8 cellular contexts compared by ENCODE assay signal in the genomic region with DNA sequence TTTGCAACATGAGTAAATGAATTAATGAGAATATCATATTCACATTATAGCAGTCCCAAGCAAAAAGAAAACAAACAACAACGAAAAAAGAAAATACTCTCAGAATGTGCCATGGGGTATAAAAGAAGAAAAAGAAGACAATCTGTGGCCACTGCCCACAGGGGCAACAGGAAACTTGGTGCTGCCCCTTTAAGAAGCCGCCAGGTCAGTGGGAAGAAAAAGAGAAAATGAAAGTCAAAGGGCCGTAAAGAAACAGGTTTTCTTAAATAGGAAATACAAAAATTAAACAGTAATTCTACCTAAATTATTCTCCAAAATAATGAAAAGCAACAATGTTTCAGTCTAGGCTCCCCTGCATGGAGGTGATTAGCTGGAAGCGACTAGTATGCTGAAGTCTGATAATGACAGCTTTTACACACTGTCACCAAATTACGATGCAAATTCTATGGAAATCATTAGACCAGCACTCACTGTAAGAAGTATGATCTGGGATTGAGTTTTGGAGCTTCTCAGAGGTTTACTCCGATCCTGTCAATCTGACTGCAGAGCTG. TPM values are rescaled to one million over a fixed set of nuclear protein-coding genes. Genes with fewer than 3 reads are reported as not detected.
A peak's percentile ranks its signal among the peaks of the same experiment; 100 is the strongest.
DNase-seq lines count a peak whose midpoint lies in the region; ATAC-seq and TF ChIP-seq lines count a peak whose summit lies in the region.

No MANE protein-coding gene starts in this region.

- H3K4me3 ChIP-seq in mucosa of rectum (ENCODE audit: low read length in 2 of 2): peak overlapping the region; percentile 61 to 85

- peak overlapping the region; percentile 89 for H3K27ac Mint-ChIP-seq in activated naive CD8-positive, alpha-beta T cell treated with anti-CD3 and anti-CD28 coated beads, Interleukin-2, amount 10 ng/mL, durations not matched to agents 7 days and 5 days

- peak; percentile 41 for TF ChIP-seq POLR2A in GM18505 (IDR thresholded peaks at IDR 0.05; ENCODE audit: borderline replicate concordance, extremely low read depth, insufficient read depth, insufficient read length)

- no peaks in the 10 kb centered on the region for H3K27me3 Mint-ChIP-seq in activated naive CD8-positive, alpha-beta T cell treated with anti-CD3 and anti-CD28 coated beads, Interleukin-2, amount 10 ng/mL, durations not matched to agents 7 days and 5 days

- H3K9me3 Mint-ChIP-seq in activated naive CD8-positive, alpha-beta T cell treated with anti-CD3 and anti-CD28 coated beads, Interleukin-2, amount 10 ng/mL, durations not matched to agents 7 days and 5 days: no peaks in the 10 kb centered on the region

- H3K27ac ChIP-seq in mucosa of rectum (ENCODE audit: low read depth in 2 of 2, low read length in 2 of 2): peak overlapping the region; percentile 2 to 59

- peak overlapping the region; percentile 39 to 73 for H3K9ac ChIP-seq in mucosa of rectum (ENCODE audit: low read depth in 1 of 2, low read length in 2 of 2)

- H3K4me1 ChIP-seq in mucosa of rectum (ENCODE audit: control insufficient read depth in 2 of 2, insufficient read depth in 2 of 2, low read length in 2 of 2): peaks cover 5 to 23% of the 10 kb centered on the region in 2 donors

- POLR2A ChIA-PET in activated naive CD8-positive, alpha-beta T cell treated with anti-CD3 and anti-CD28 coated beads, Interleukin-2, amount 10 ng/mL, durations not matched to agents 7 days and 5 days (lab: Charles Lee): interaction anchor here (0.7 kb wide), 1 partner anchor 52 kb away, joined by 3 read pairs; no protein-coding TSS in a partner anchor

- peak overlapping the region; percentile 87 for H3K4me3 Mint-ChIP-seq in activated naive CD8-positive, alpha-beta T cell treated with anti-CD3 and anti-CD28 coated beads, Interleukin-2, amount 10 ng/mL, durations not matched to agents 7 days and 5 days

- H3K4me1 Mint-ChIP-seq in activated naive CD8-positive, alpha-beta T cell treated with anti-CD3 and anti-CD28 coated beads, Interleukin-2, amount 10 ng/mL, durations not matched to agents 7 days and 5 days: peaks cover 16% of the 10 kb centered on the region

- H3K36me3 Mint-ChIP-seq in activated naive CD8-positive, alpha-beta T cell treated with anti-CD3 and anti-CD28 coated beads, Interleukin-2, amount 10 ng/mL, durations not matched to agents 7 days and 5 days: peaks cover 2% of the 10 kb centered on the region

- DNase-seq in activated naive CD8-positive, alpha-beta T cell treated with anti-CD3 and anti-CD28 coated beads, Interleukin-2, amount 10 ng/mL, durations not matched to agents 7 days and 5 days: no peak
- DNase-seq in dedifferentiated amniotic fluid mesenchymal stem cell (ENCODE audit: extremely low spot score): no peak
- DNase-seq in glomerular visceral epithelial cell (ENCODE audit: extremely low spot score): no peak

- H3K9me3 ChIP-seq in mucosa of rectum (ENCODE audit: control insufficient read depth in 2 of 2, low read length in 2 of 2): no peaks in the 10 kb centered on the region

- ATAC-seq in GM18505 (IDR thresholded peaks at IDR 0.05; ENCODE audit: unreplicated experiment): no peak
- peak; percentile 52 for ATAC-seq in HG03066 (IDR thresholded peaks at IDR 0.05; ENCODE audit: low read depth, unreplicated experiment)
- ATAC-seq in activated naive CD8-positive, alpha-beta T cell treated with anti-CD3 and anti-CD28 coated beads, Interleukin-2, amount 10 ng/mL, durations not matched to agents 7 days and 5 days (ENCODE audit: low read depth): no peak
- no peak for ATAC-seq in HG03439 (IDR thresholded peaks at IDR 0.05; ENCODE audit: unreplicated experiment)
- ATAC-seq in HG03520 (IDR thresholded peaks at IDR 0.05; ENCODE audit: unreplicated experiment): no peak

- no peaks in the 10 kb centered on the region for H3K27me3 ChIP-seq in mucosa of rectum (ENCODE audit: control insufficient read depth in 2 of 2, insufficient read depth in 2 of 2, low read length in 2 of 2)

- no peaks in the 10 kb centered on the region for H3K36me3 ChIP-seq in mucosa of rectum (ENCODE audit: control insufficient read depth in 2 of 2, insufficient read depth in 2 of 2, low read length in 2 of 2)

RNA-seq across cellular contexts. Expression of a gene that starts 23.6 kb away (rescaled TPM):
- total RNA-seq in activated naive CD8-positive, alpha-beta T cell treated with anti-CD3 and anti-CD28 coated beads, Interleukin-2, amount 10 ng/mL, durations not matched to agents 7 days and 5 days: 10 to 100 TPM; 29.2 to 34.3 TPM
